ENCODE assay signal across 8 cellular contexts in the genomic region with DNA sequence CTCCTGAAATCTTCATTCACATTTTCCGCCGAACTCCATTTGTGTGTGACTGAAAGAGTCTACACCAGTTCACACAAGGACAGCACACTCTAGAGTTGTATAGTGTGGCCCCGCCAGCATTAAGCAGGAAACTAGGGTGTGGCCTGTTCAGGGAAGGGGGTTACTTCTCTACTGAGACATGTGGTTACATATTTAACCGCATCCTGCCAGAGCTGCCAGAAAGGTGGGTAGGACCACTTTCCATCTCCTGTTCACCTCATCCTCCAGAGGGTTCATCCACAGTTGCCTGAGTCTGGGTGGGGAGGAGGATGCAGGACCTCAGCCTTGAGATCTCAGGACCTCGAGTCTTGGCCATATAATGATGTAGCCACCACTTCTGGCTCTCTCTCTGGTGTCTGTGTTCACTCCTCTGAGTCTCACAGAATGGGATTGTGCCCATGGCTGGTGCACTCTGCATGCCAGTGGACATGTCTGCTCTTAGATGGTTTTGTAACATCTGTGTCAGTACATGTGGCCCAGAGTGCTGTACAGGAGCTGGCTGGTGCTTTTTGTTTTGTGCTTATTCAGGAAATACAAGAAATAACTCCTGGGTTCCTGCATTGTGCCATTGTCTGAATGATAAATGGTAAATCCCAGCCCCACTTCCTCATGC. TPM values are rescaled to one million over a fixed set of nuclear protein-coding genes. Genes with fewer than 3 reads are reported as not detected.
DNase-seq lines count a peak whose midpoint lies in the region; ATAC-seq and TF ChIP-seq lines count a peak whose summit lies in the region.

No MANE protein-coding gene starts in this region.

- H3K27ac Mint-ChIP-seq in activated CD4-positive, alpha-beta T cell treated with anti-CD3 and anti-CD28 coated beads, Interleukin-2, amount 10 ng/mL, durations not matched to agents 24 days and 14 days = peak overlapping the region; percentile 93

- H3K27me3 ChIP-seq in BE2C = no peaks in the 10 kb centered on the region

- no peak overlapping the region for H3K4me3 ChIP-seq in BE2C (ENCODE audit: low read depth, low read length)

- intact Hi-C loops in activated CD4-positive, alpha-beta T cell treated with anti-CD3 and anti-CD28 coated beads, Interleukin-2, amount 10 ng/mL, durations not matched to agents 24 days and 14 days (cut with micrococcal nuclease) = loop anchor here (1.0 to 5.0 kb wide), 7 partner anchors 8 to 251 kb away; partner anchors contain the start of genes SLC16A14 and SP140L
- intact Hi-C loops in left ventricle myocardium superior (cut with micrococcal nuclease) = no loop called here

- DNase-seq in activated CD4-positive, alpha-beta T cell treated with anti-CD3 and anti-CD28 coated beads, Interleukin-2, amount 10 ng/mL, durations not matched to agents 24 days and 14 days = peak; percentile 94
- no peak for DNase-seq in left ventricle myocardium superior
- no peak for DNase-seq in GOT3 (lab: John Stamatoyannopoulos, UW)
- DNase-seq in DMS79 (lab: John Stamatoyannopoulos, UW) = no peak
- no peak for DNase-seq in amniotic stem cell (lab: John Stamatoyannopoulos, UW)
- DNase-seq in BE2C = no peak

- H3K27me3 Mint-ChIP-seq in activated CD4-positive, alpha-beta T cell treated with anti-CD3 and anti-CD28 coated beads, Interleukin-2, amount 10 ng/mL, durations not matched to agents 24 days and 14 days = no peaks in the 10 kb centered on the region

- no peaks in the 10 kb centered on the region for H3K4me1 ChIP-seq in BE2C

- peaks cover 55% of the 10 kb centered on the region for H3K36me3 Mint-ChIP-seq in activated CD4-positive, alpha-beta T cell treated with anti-CD3 and anti-CD28 coated beads, Interleukin-2, amount 10 ng/mL, durations not matched to agents 24 days and 14 days (ENCODE audit: low read depth)

- TF ChIP-seq CTCF in BE2C (IDR thresholded peaks at IDR 0.05; ENCODE audit: low read depth, low read length) = no peak

- H3K9me3 ChIP-seq in BE2C = no peaks in the 10 kb centered on the region

- H3K9me3 Mint-ChIP-seq in activated CD4-positive, alpha-beta T cell treated with anti-CD3 and anti-CD28 coated beads, Interleukin-2, amount 10 ng/mL, durations not matched to agents 24 days and 14 days = peaks cover 4% of the 10 kb centered on the region

- ATAC-seq in GM19452 (IDR thresholded peaks at IDR 0.05; ENCODE audit: unreplicated experiment) (peak; percentile 87), HG03439 (IDR thresholded peaks at IDR 0.05; ENCODE audit: unreplicated experiment) (peak; percentile 61), left ventricle myocardium superior (peak; percentile 71)

- peak overlapping the region; percentile 58 for H3K4me3 Mint-ChIP-seq in activated CD4-positive, alpha-beta T cell treated with anti-CD3 and anti-CD28 coated beads, Interleukin-2, amount 10 ng/mL, durations not matched to agents 24 days and 14 days

- H3K4me1 Mint-ChIP-seq in activated CD4-positive, alpha-beta T cell treated with anti-CD3 and anti-CD28 coated beads, Interleukin-2, amount 10 ng/mL, durations not matched to agents 24 days and 14 days = peaks cover 48% of the 10 kb centered on the region

- no peaks in the 10 kb centered on the region for H3K36me3 ChIP-seq in BE2C

RNA-seq across cellular contexts. Expression of gene SP140L, which starts 7.7 kb away (rescaled TPM):
- total RNA-seq in activated CD4-positive, alpha-beta T cell treated with anti-CD3 and anti-CD28 coated beads, Interleukin-2, amount 10 ng/mL, durations not matched to agents 24 days and 14 days = 48.9 and 49.1 TPM in 2 replicates
- total RNA-seq in left ventricle myocardium superior = 5.7 TPM
- polyA plus RNA-seq in BE2C (2012; ENCODE audit: insufficient read depth, insufficient read length, low read depth) = 1.5 TPM
